Comparison of ENCODE assay signal across 13 cellular contexts in genomic region chr12:130224613-130225012, GRCh38.
DNase-seq lines count a peak whose midpoint lies in the region; TF ChIP-seq lines count a peak whose summit lies in the region.
"Had no signal": no experiment of that assay in that cellular context is flagged by ENCODE, and none has a peak within 500 bp of the region (broad histone marks: within the 10 kb centered on the region; RNA-seq: fewer than 3 reads in every experiment).

No MANE protein-coding gene starts in this region.

- H3K27me3 Mint-ChIP-seq in endodermal cell (ENCODE audit: insufficient read depth) (peaks cover 44% of the 10 kb centered on the region), immature natural killer cell (ENCODE audit: low read depth in 3 of 3) (peaks cover 0 to 4% (median 1%) of the 10 kb centered on the region in 3 donors)
- H3K27me3 Mint-ChIP-seq: B cell had no signal

- H2AFZ ChIP-seq in trophoblast cell (ENCODE audit: insufficient read depth, low read length, poor library complexity): no peak overlapping the region

- H3K9me3 Mint-ChIP-seq in endodermal cell: peaks cover 15% of the 10 kb centered on the region
- H3K9me3 Mint-ChIP-seq in immature natural killer cell: peaks cover 0 to 3% (median under 1%) of the 10 kb centered on the region in 6 donors

- no peaks in the 10 kb centered on the region for H3K4me1 ChIP-seq in endodermal cell (ENCODE audit: control insufficient read depth, insufficient read depth, low read length)
- no peaks in the 10 kb centered on the region for H3K4me1 ChIP-seq in trophoblast cell (ENCODE audit: control insufficient read depth in 1 of 2, insufficient read depth in 2 of 2, low read length in 2 of 2)
- H3K4me1 ChIP-seq: BLaER1 treated with 17β-estradiol and CSF1 and Interleukin-3, amounts not matched to agents 10 nM and 100 nM; HAP-1 had no signal

- no peak overlapping the region for H2BK12ac ChIP-seq in trophoblast cell (ENCODE audit: low read length)

- H3K36me3 Mint-ChIP-seq in endodermal cell (ENCODE audit: low read depth) (peaks cover under 1% of the 10 kb centered on the region), immature natural killer cell (no peaks in the 10 kb centered on the region)
- H3K36me3 Mint-ChIP-seq: CD8-positive, alpha-beta T cell had no signal

- H3K79me1 ChIP-seq in trophoblast cell (ENCODE audit: low read length): no peaks in the 10 kb centered on the region

- H3K23ac ChIP-seq in trophoblast cell (ENCODE audit: low read length): peak overlapping the region; percentile 54

- no peak overlapping the region for H3K4me2 ChIP-seq in trophoblast cell (ENCODE audit: low read length)
- H3K4me2 ChIP-seq: BLaER1 treated with 17β-estradiol and CSF1 and Interleukin-3, amounts not matched to agents 10 nM and 100 nM had no signal

- H3K9me3 ChIP-seq in endodermal cell (ENCODE audit: control insufficient read depth, low read length): no peaks in the 10 kb centered on the region
- H3K9me3 ChIP-seq in trophoblast cell (ENCODE audit: insufficient read depth, low read depth, low read length): peaks cover 15% of the 10 kb centered on the region
- no peaks in the 10 kb centered on the region for H3K9me3 ChIP-seq in MG63
- H3K9me3 ChIP-seq: HAP-1 had no signal

- H3K4me3 ChIP-seq in endodermal cell (ENCODE audit: low read length): no peak overlapping the region
- no peak overlapping the region for H3K4me3 ChIP-seq in trophoblast cell (ENCODE audit: low read depth, low read length)
- no peak overlapping the region for H3K4me3 ChIP-seq in MG63
- H3K4me3 ChIP-seq: BLaER1 treated with 17β-estradiol and CSF1 and Interleukin-3, amounts not matched to agents 10 nM and 100 nM; HAP-1 had no signal

- no peak overlapping the region for H4K91ac ChIP-seq in trophoblast cell (ENCODE audit: low read depth, low read length)

- H3K9ac ChIP-seq in endodermal cell (ENCODE audit: extremely low read depth, low read length, poor library complexity, severe bottlenecking) (no peak overlapping the region), trophoblast cell (ENCODE audit: low read length) (no peak overlapping the region)
- H3K9ac ChIP-seq: BLaER1 treated with 17β-estradiol and CSF1 and Interleukin-3, amounts not matched to agents 10 nM and 100 nM had no signal

- H3K27me3 ChIP-seq in endodermal cell (ENCODE audit: control insufficient read depth, insufficient read depth, low read length, poor library complexity, severe bottlenecking): peaks cover 70% of the 10 kb centered on the region
- peaks cover 6% of the 10 kb centered on the region for H3K27me3 ChIP-seq in trophoblast cell (ENCODE audit: insufficient read depth, low read length)
- no peaks in the 10 kb centered on the region for H3K27me3 ChIP-seq in MG63
- H3K27me3 ChIP-seq: BLaER1 treated with 17β-estradiol and CSF1 and Interleukin-3, amounts not matched to agents 10 nM and 100 nM had no signal

- no peak overlapping the region for H3K27ac ChIP-seq in endodermal cell (ENCODE audit: low read depth, low read length)
- H3K27ac ChIP-seq in trophoblast cell (ENCODE audit: low read depth, low read length): no peak overlapping the region
- H3K27ac ChIP-seq: BLaER1 treated with 17β-estradiol and CSF1 and Interleukin-3, amounts not matched to agents 10 nM and 100 nM had no signal

- H4K12ac ChIP-seq in trophoblast cell (ENCODE audit: low read depth, low read length): no peak overlapping the region

- H3K36me3 ChIP-seq in endodermal cell (ENCODE audit: control insufficient read depth, insufficient read depth, low read length): no peaks in the 10 kb centered on the region
- H3K36me3 ChIP-seq in trophoblast cell (ENCODE audit: control insufficient read depth in 1 of 2, insufficient read depth in 2 of 2, low read length in 2 of 2): no peaks in the 10 kb centered on the region
- no peaks in the 10 kb centered on the region for H3K36me3 ChIP-seq in MG63
- H3K36me3 ChIP-seq: BLaER1 treated with 17β-estradiol and CSF1 and Interleukin-3, amounts not matched to agents 10 nM and 100 nM; HAP-1 had no signal

- TF ChIP-seq CTCF in endodermal cell (conservative IDR thresholded peaks at IDR 0.05): no peak

- peaks cover 10% of the 10 kb centered on the region for H3K4me1 Mint-ChIP-seq in endodermal cell
- H3K4me1 Mint-ChIP-seq in immature natural killer cell: no peaks in the 10 kb centered on the region
- H3K4me1 Mint-ChIP-seq: B cell had no signal

- no peak overlapping the region for H3K14ac ChIP-seq in trophoblast cell (ENCODE audit: low read length)

- H3K18ac ChIP-seq in trophoblast cell (ENCODE audit: low read length): no peak overlapping the region

- no peaks in the 10 kb centered on the region for H3K79me2 ChIP-seq in trophoblast cell (ENCODE audit: control insufficient read depth, insufficient read depth, low read length, poor library complexity)

- H4K8ac ChIP-seq in trophoblast cell (ENCODE audit: low read depth, low read length): no peak overlapping the region

- DNase-seq in DMS 273 treated with DMSO at 0.1 percent for 48 hours (lab: John Stamatoyannopoulos, UW) (peak; percentile 1), NCI-H524 treated with DMSO at 0.1 percent for 48 hours (lab: John Stamatoyannopoulos, UW) (peak; percentile 55), endodermal cell (peak; percentile 37), trophoblast cell (no peak), immature natural killer cell (no peak), medulla oblongata (ENCODE audit: extremely low spot score) (no peak), MG63 (no peak)
- DNase-seq: Calu3; CD8-positive, alpha-beta T cell; GDM1 had no signal

- H2BK120ac ChIP-seq in trophoblast cell (ENCODE audit: insufficient read depth, low read length, poor library complexity): no peak overlapping the region

- H3K4me3 Mint-ChIP-seq in endodermal cell (no peak overlapping the region), immature natural killer cell (no peak overlapping the region)
- H3K4me3 Mint-ChIP-seq: B cell; CD8-positive, alpha-beta T cell had no signal

- H2BK5ac ChIP-seq in trophoblast cell (ENCODE audit: low read depth, low read length, poor library complexity): no peak overlapping the region

- 91 to 94% methylated on average over 8 to 14 of the region's 14 CpGs for WGBS in endodermal cell (ENCODE audit: insufficient coverage in 1 of 2, insufficient read length in 1 of 2), 2 experiments
- whole genome bisulfite sequencing in trophoblast cell (ENCODE audit: extremely low coverage, insufficient coverage, insufficient read length): no CpG with 5 or more reads among the region's 14 CpGs

- no peak overlapping the region for H3K27ac Mint-ChIP-seq in endodermal cell
- no peak overlapping the region for H3K27ac Mint-ChIP-seq in immature natural killer cell
- H3K27ac Mint-ChIP-seq: B cell; CD8-positive, alpha-beta T cell had no signal

- no peak overlapping the region for H3K4ac ChIP-seq in trophoblast cell (ENCODE audit: low read depth, low read length)

- no peak overlapping the region for H2AK5ac ChIP-seq in trophoblast cell (ENCODE audit: low read length)

Comparison
In these comparisons a context has a peak if more than half of its experiments do, and no peak if none do; other contexts are left out.
1. DNase-seq: peak in DMS 273 treated with DMSO at 0.1 percent for 48 hours (single experiment), NCI-H524 treated with DMSO at 0.1 percent for 48 hours (single experiment) and endodermal cell (single experiment); none in trophoblast cell (0 of 2), immature natural killer cell (0 of 3), medulla oblongata (single experiment) and MG63 (single experiment).